ENCODE assay signal across 13 cellular contexts in genomic region chr10:43094091-43094484, GRCh38. TPM values are rescaled to one million over a fixed set of nuclear protein-coding genes. Genes with fewer than 3 reads are reported as not detected.
"Had no signal": no experiment of that assay in that cellular context is flagged by ENCODE, and none has a peak within 500 bp of the region (broad histone marks: within the 10 kb centered on the region; RNA-seq: fewer than 3 reads in every experiment).

No MANE protein-coding gene starts in this region.

- H3K36me3 ChIP-seq: left ventricle myocardium inferior, lower lobe of right lung, pancreas, uterus had no signal

- H3K27me3 ChIP-seq: foreskin keratinocyte, pancreas, uterus had no signal

- H3K27ac ChIP-seq: foreskin keratinocyte, left ventricle myocardium inferior, lower lobe of right lung, pancreas, uterus had no signal

- DNase-seq: effector CD4-positive, alpha-beta T cell; erythroblast; foreskin keratinocyte; immature natural killer cell; left ventricle myocardium inferior; lower lobe of right lung; pancreas; stimulated activated CD4-positive, alpha-beta T cell treated with anti-CD3 and anti-CD28 coated beads, Interleukin-2, amount 100 ng/mL, for 48 hours; stimulated activated naive CD4-positive, alpha-beta T cell treated with Interleukin-2 at 50 U/mL for 16 hours; uterus had no signal

- H3K4me1 ChIP-seq: foreskin keratinocyte, left ventricle myocardium inferior, lower lobe of right lung, pancreas, uterus had no signal

- H3K9me3 ChIP-seq: left ventricle myocardium inferior, lower lobe of right lung, pancreas, uterus had no signal

- H3K4me2 ChIP-seq: smooth muscle cell had no signal

- ATAC-seq: lower lobe of right lung; natural killer cell treated with Interleukin-12 subunit alpha and Interleukin-12 subunit beta and Interleukin-15 and Interleukin-18, amount 100 ng/mL, for 72 hours; right cardiac atrium had no signal

- H3K4me3 ChIP-seq: left ventricle myocardium inferior, lower lobe of right lung, pancreas, smooth muscle cell, uterus had no signal

RNA-seq across cellular contexts. Expression of gene RET, which starts 17.2 kb away (rescaled TPM):
- total RNA-seq: natural killer cell treated with Interleukin-12 subunit alpha and Interleukin-12 subunit beta and Interleukin-15 and Interleukin-18, amount 100 ng/mL, for 72 hours had no signal
